Comparison of ENCODE assay signal across 10 cellular contexts in genomic region chr5:167587768-167588167, GRCh38.
DNase-seq lines count a peak whose midpoint lies in the region; ATAC-seq, FAIRE-seq and TF ChIP-seq lines count a peak whose summit lies in the region.
"Had no signal": no experiment of that assay in that cellular context is flagged by ENCODE, and none has a peak within 500 bp of the region (broad histone marks: within the 10 kb centered on the region; RNA-seq: fewer than 3 reads in every experiment).

No MANE protein-coding gene starts in this region.

- TF ChIP-seq POLR2A in NB4 (IDR thresholded peaks at IDR 0.05; ENCODE audit: extremely low read depth, insufficient read length) (no peak), gastroesophageal sphincter (IDR thresholded peaks at IDR 0.05) (no peak)

- H3K27ac ChIP-seq in gastroesophageal sphincter = no peak overlapping the region

- H3K4me1 ChIP-seq in gastroesophageal sphincter = no peaks in the 10 kb centered on the region

- 36 to 73% methylated on average over 1 to 2 of the region's 2 CpGs for WGBS in gastroesophageal sphincter (ENCODE audit: low coverage in 1 of 2), 2 donors

- DNase-seq in NB4 (ENCODE audit: low read depth) (peak; percentile 2), nephron progenitor cell (peak; percentile 38), GF-D8 (lab: John Stamatoyannopoulos, UW) (no peak)
- no peak for DNase-seq in activated CD4-positive, alpha-beta memory T cell treated with anti-CD3 and anti-CD28 coated beads, Interleukin-2, amount 10 ng/mL, durations not matched to agents 7 days and 5 days
- no peak for DNase-seq in activated CD8-positive, alpha-beta memory T cell treated with anti-CD3 and anti-CD28 coated beads for 24 hours
- DNase-seq: activated naive CD8-positive, alpha-beta T cell treated with anti-CD3 and anti-CD28 coated beads, Interleukin-2, amount 10 ng/mL, durations not matched to agents 7 days and 5 days had no signal

- TF ChIP-seq CTCF in NB4 (IDR thresholded peaks at IDR 0.05; ENCODE audit: low read depth, low read length) (peak; percentile 16), brain (conservative IDR thresholded peaks at IDR 0.05) (peak; percentile 52 to 74), nephron progenitor cell (IDR thresholded peaks at IDR 0.05) (peak; percentile 69), gastroesophageal sphincter (IDR thresholded peaks at IDR 0.05) (peak in 1 of 4 experiments; percentile 23)

- no peaks in the 10 kb centered on the region for H3K9me3 ChIP-seq in gastroesophageal sphincter

- POLR2A ChIA-PET in activated CD4-positive, alpha-beta memory T cell treated with anti-CD3 and anti-CD28 coated beads, Interleukin-2, amount 10 ng/mL, durations not matched to agents 7 days and 5 days (lab: Charles Lee) = no interaction called here

- peaks cover 4% of the 10 kb centered on the region for H3K36me3 Mint-ChIP-seq in brain
- peaks cover 4% of the 10 kb centered on the region for H3K36me3 Mint-ChIP-seq in nephron progenitor cell (ENCODE audit: low read depth)
- H3K36me3 Mint-ChIP-seq in activated CD4-positive, alpha-beta memory T cell treated with anti-CD3 and anti-CD28 coated beads, Interleukin-2, amount 10 ng/mL, durations not matched to agents 7 days and 5 days (ENCODE audit: low read depth) = no peaks in the 10 kb centered on the region
- H3K36me3 Mint-ChIP-seq: activated naive CD8-positive, alpha-beta T cell treated with anti-CD3 and anti-CD28 coated beads, Interleukin-2, amount 10 ng/mL, durations not matched to agents 7 days and 5 days had no signal

- no peaks in the 10 kb centered on the region for H3K36me3 ChIP-seq in gastroesophageal sphincter

- no peaks in the 10 kb centered on the region for H3K9me3 Mint-ChIP-seq in brain
- no peaks in the 10 kb centered on the region for H3K9me3 Mint-ChIP-seq in nephron progenitor cell
- no peaks in the 10 kb centered on the region for H3K9me3 Mint-ChIP-seq in activated CD4-positive, alpha-beta memory T cell treated with anti-CD3 and anti-CD28 coated beads, Interleukin-2, amount 10 ng/mL, durations not matched to agents 7 days and 5 days
- H3K9me3 Mint-ChIP-seq: activated naive CD8-positive, alpha-beta T cell treated with anti-CD3 and anti-CD28 coated beads, Interleukin-2, amount 10 ng/mL, durations not matched to agents 7 days and 5 days had no signal

- TF ChIP-seq EP300 in gastroesophageal sphincter (IDR thresholded peaks at IDR 0.05) = no peak

- H3K4me1 Mint-ChIP-seq in brain = peaks cover 19% of the 10 kb centered on the region
- H3K4me1 Mint-ChIP-seq in nephron progenitor cell = peaks cover 10% of the 10 kb centered on the region
- no peaks in the 10 kb centered on the region for H3K4me1 Mint-ChIP-seq in activated CD4-positive, alpha-beta memory T cell treated with anti-CD3 and anti-CD28 coated beads, Interleukin-2, amount 10 ng/mL, durations not matched to agents 7 days and 5 days
- H3K4me1 Mint-ChIP-seq: activated naive CD8-positive, alpha-beta T cell treated with anti-CD3 and anti-CD28 coated beads, Interleukin-2, amount 10 ng/mL, durations not matched to agents 7 days and 5 days had no signal

- no peak overlapping the region for H3K4me3 ChIP-seq in NB4 (ENCODE audit: low read depth, low read length)
- H3K4me3 ChIP-seq in gastroesophageal sphincter = no peak overlapping the region

- FAIRE-seq in G401.6 (lab: Jason Lieb, UNC) = peak; percentile 96

- no peaks in the 10 kb centered on the region for H3K27me3 ChIP-seq in gastroesophageal sphincter

- H3K27me3 Mint-ChIP-seq in brain (no peaks in the 10 kb centered on the region), nephron progenitor cell (ENCODE audit: low read depth, poor library complexity) (no peaks in the 10 kb centered on the region)
- no peaks in the 10 kb centered on the region for H3K27me3 Mint-ChIP-seq in activated CD4-positive, alpha-beta memory T cell treated with anti-CD3 and anti-CD28 coated beads, Interleukin-2, amount 10 ng/mL, durations not matched to agents 7 days and 5 days
- H3K27me3 Mint-ChIP-seq: activated naive CD8-positive, alpha-beta T cell treated with anti-CD3 and anti-CD28 coated beads, Interleukin-2, amount 10 ng/mL, durations not matched to agents 7 days and 5 days; stimulated activated naive CD8-positive, alpha-beta T cell treated with anti-CD3 and anti-CD28 coated beads, Interleukin-15, Interleukin-2, amounts not matched to agents 100 ng/mL and 50 ng/mL, for 24 hours had no signal

- CTCF ChIA-PET in activated CD4-positive, alpha-beta memory T cell treated with anti-CD3 and anti-CD28 coated beads, Interleukin-2, amount 10 ng/mL, durations not matched to agents 7 days and 5 days (lab: Charles Lee) = no interaction called here

- H3K4me3 Mint-ChIP-seq in brain (peak overlapping the region in 1 of 5 experiments; percentile 11), nephron progenitor cell (no peak overlapping the region)
- no peak overlapping the region for H3K4me3 Mint-ChIP-seq in activated CD4-positive, alpha-beta memory T cell treated with anti-CD3 and anti-CD28 coated beads, Interleukin-2, amount 10 ng/mL, durations not matched to agents 7 days and 5 days
- H3K4me3 Mint-ChIP-seq: activated naive CD8-positive, alpha-beta T cell treated with anti-CD3 and anti-CD28 coated beads, Interleukin-2, amount 10 ng/mL, durations not matched to agents 7 days and 5 days; stimulated activated naive CD8-positive, alpha-beta T cell treated with anti-CD3 and anti-CD28 coated beads, Interleukin-15, Interleukin-2, amounts not matched to agents 100 ng/mL and 50 ng/mL, for 24 hours had no signal

- ATAC-seq in gastroesophageal sphincter = no peak

- H3K27ac Mint-ChIP-seq in brain (peak overlapping the region in 2 of 5 experiments; percentile 51 to 54), nephron progenitor cell (no peak overlapping the region)
- H3K27ac Mint-ChIP-seq in activated CD4-positive, alpha-beta memory T cell treated with anti-CD3 and anti-CD28 coated beads, Interleukin-2, amount 10 ng/mL, durations not matched to agents 7 days and 5 days = no peak overlapping the region
- H3K27ac Mint-ChIP-seq: activated naive CD8-positive, alpha-beta T cell treated with anti-CD3 and anti-CD28 coated beads, Interleukin-2, amount 10 ng/mL, durations not matched to agents 7 days and 5 days; stimulated activated naive CD8-positive, alpha-beta T cell treated with anti-CD3 and anti-CD28 coated beads, Interleukin-15, Interleukin-2, amounts not matched to agents 100 ng/mL and 50 ng/mL, for 24 hours had no signal

Comparison
In these comparisons a context has a peak if more than half of its experiments do, and no peak if none do; other contexts are left out.
1. DNase-seq: peak in NB4 (single experiment) and nephron progenitor cell (single experiment); none in GF-D8 (single experiment), activated CD4-positive, alpha-beta memory T cell treated with anti-CD3 and anti-CD28 coated beads, Interleukin-2, amount 10 ng/mL, durations not matched to agents 7 days and 5 days (single experiment) and activated CD8-positive, alpha-beta memory T cell treated with anti-CD3 and anti-CD28 coated beads for 24 hours (single experiment).